28 cellular contexts compared by ENCODE assay signal in the genomic region with DNA sequence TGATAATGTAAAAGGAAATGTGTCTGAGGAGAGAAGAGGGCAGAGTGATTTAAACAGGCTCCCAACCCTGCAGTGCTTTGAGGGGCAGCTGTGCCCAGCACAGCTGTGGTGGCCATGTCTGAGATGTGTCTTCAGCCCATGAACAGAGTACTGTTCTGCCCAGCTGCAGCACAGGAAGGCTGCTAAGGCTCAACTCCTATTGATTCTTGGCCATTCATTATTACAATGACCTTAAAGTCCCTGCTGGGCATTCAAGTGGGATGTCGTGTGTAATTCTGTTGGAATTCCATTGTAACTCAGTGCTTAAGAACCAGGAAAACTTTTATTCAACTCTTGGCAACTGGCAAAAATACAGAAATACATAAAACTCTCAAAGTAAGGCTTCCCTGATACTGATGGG.
"Had no signal": no experiment of that assay in that cellular context is flagged by ENCODE, and none has a peak within 500 bp of the region (broad histone marks: within the 10 kb centered on the region; RNA-seq: fewer than 3 reads in every experiment).

No MANE protein-coding gene starts in this region.

- H3K4me1 ChIP-seq: Peyer's patch had no signal

- H3K9me3 ChIP-seq: Peyer's patch had no signal

- H3K4me3 ChIP-seq: Peyer's patch had no signal

- H3K4me3 Mint-ChIP-seq: activated B cell treated with CpG ODN at 0.5 μM for 24 hours; activated CD4-positive, alpha-beta memory T cell treated with anti-CD3 and anti-CD28 coated beads for 36 hours; activated naive CD4-positive, alpha-beta T cell treated with anti-CD3 and anti-CD28 coated beads for 36 hours; activated T-cell treated with anti-CD3 and anti-CD28 coated beads, Interleukin-2, amount 50 U/mL, for 4 hours; activated T-helper 1 cell treated with anti-CD3 and anti-CD28 coated beads, Interleukin-12 subunit alpha, Interleukin-12 subunit beta, Interleukin-2, Interleukin-4 antibody, amounts not matched to agents 30 ng/mL and 10 ng/mL and 1 ng/mL, durations not matched to agents 14 hours and 24 hours and 36 hours; brain; T-helper 2 cell treated with Interferon-gamma antibody and Interleukin-4, amounts not matched to agents 5 μg/mL and 100 μg/mL, for 36 hours had no signal

- H3K36me3 Mint-ChIP-seq: brain had no signal

- H3K27me3 ChIP-seq: Peyer's patch had no signal

- H3K9me3 Mint-ChIP-seq: activated B cell treated with CpG ODN at 0.5 μM for 24 hours; activated CD4-positive, alpha-beta memory T cell treated with anti-CD3 and anti-CD28 coated beads for 36 hours; activated naive CD4-positive, alpha-beta T cell treated with anti-CD3 and anti-CD28 coated beads for 36 hours; activated naive CD4-positive, alpha-beta T cell treated with anti-CD3 and anti-CD28 coated beads, Interleukin-2, amount 50 U/mL, for 72 hours; activated T-cell treated with anti-CD3 and anti-CD28 coated beads, Interleukin-2, amount 50 U/mL, for 4 hours; activated T-helper 1 cell treated with anti-CD3 and anti-CD28 coated beads, Interleukin-12 subunit alpha, Interleukin-12 subunit beta, Interleukin-2, Interleukin-4 antibody, amounts not matched to agents 30 ng/mL and 10 ng/mL and 1 ng/mL, durations not matched to agents 14 hours and 24 hours and 36 hours; T-helper 2 cell treated with Interferon-gamma antibody and Interleukin-4, amounts not matched to agents 5 μg/mL and 100 μg/mL, for 36 hours had no signal

- H3K4me1 Mint-ChIP-seq: activated B cell treated with CpG ODN at 0.5 μM for 24 hours, brain had no signal

- H3K36me3 ChIP-seq: Peyer's patch had no signal

- H3K27me3 Mint-ChIP-seq: activated B cell treated with CpG ODN at 0.5 μM for 24 hours; activated CD4-positive, alpha-beta memory T cell treated with anti-CD3 and anti-CD28 coated beads for 36 hours; brain had no signal

- H3K27ac Mint-ChIP-seq: activated B cell treated with CpG ODN at 0.5 μM for 24 hours; activated CD4-positive, alpha-beta memory T cell treated with anti-CD3 and anti-CD28 coated beads for 36 hours; activated naive CD4-positive, alpha-beta T cell treated with anti-CD3 and anti-CD28 coated beads for 36 hours; activated naive CD4-positive, alpha-beta T cell treated with anti-CD3 and anti-CD28 coated beads, Interleukin-2, amount 50 U/mL, for 72 hours; activated T-helper 1 cell treated with anti-CD3 and anti-CD28 coated beads, Interleukin-12 subunit alpha, Interleukin-12 subunit beta, Interleukin-2, Interleukin-4 antibody, amounts not matched to agents 30 ng/mL and 10 ng/mL and 1 ng/mL, durations not matched to agents 14 hours and 24 hours and 36 hours; brain; T-helper 2 cell treated with Interferon-gamma antibody and Interleukin-4, amounts not matched to agents 5 μg/mL and 100 μg/mL, for 36 hours had no signal

- DNase-seq: activated B cell treated with CpG ODN at 0.5 μM for 24 hours; activated CD4-positive, alpha-beta memory T cell treated with anti-CD3 and anti-CD28 coated beads for 36 hours; activated CD4-positive, alpha-beta T cell treated with anti-CD3 and anti-CD28 coated beads for 4 hours; activated CD4-positive, alpha-beta T cell treated with anti-CD3 and anti-CD28 coated beads, Interleukin-2, amount 50 U/mL, for 1 hour; activated CD4-positive, CD25-positive, alpha-beta regulatory T cell treated with anti-CD3 and anti-CD28 coated beads, Interleukin-2, amount 50 U/mL, for 72 hours; activated CD8-positive, alpha-beta memory T cell treated with anti-CD3 and anti-CD28 coated beads, Interleukin-2, amount 50 U/mL, for 4 hours; activated gamma-delta T cell treated with Interleukin-2 at 50 U/mL for 16 hours; activated naive CD4-positive, alpha-beta T cell treated with anti-CD3 and anti-CD28 coated beads for 36 hours; activated T-cell treated with anti-CD3 and anti-CD28 coated beads for 4 hours; activated T-cell treated with anti-CD3 and anti-CD28 coated beads, Interleukin-2, amount 50 U/mL, for 4 hours; anterior cingulate cortex; caudate nucleus; KG1; MM.1S; MV-4-11; NCI-H1092; NCI-H1436 treated with DMSO at 0.1 percent for 48 hours; NCI-H1694 treated with DMSO at 0.1 percent for 48 hours; NCI-H2029; NCI-H345; NCI-H524 treated with DMSO at 0.1 percent for 48 hours; PC-3; Peyer's patch; Right ventricle myocardium superior had no signal

- ATAC-seq: activated naive CD4-positive, alpha-beta T cell treated with anti-CD3 and anti-CD28 coated beads, Interleukin-2, amount 50 U/mL, for 72 hours; activated T-cell treated with anti-CD3 and anti-CD28 coated beads, Interleukin-2, amount 50 U/mL, for 4 hours; PC-3 had no signal

- H3K27ac ChIP-seq: Peyer's patch had no signal
